ENCODE assay signal across 7 cellular contexts in genomic region chr7:107874605-107875446, GRCh38. TPM values are rescaled to one million over a fixed set of nuclear protein-coding genes. Genes with fewer than 3 reads are reported as not detected.
DNase-seq lines count a peak whose midpoint lies in the region; ATAC-seq, FAIRE-seq and TF ChIP-seq lines count a peak whose summit lies in the region.

No MANE protein-coding gene starts in this region.

- peak; percentile 79 for DNase-seq in DMS79 treated with DMSO at 0.1 percent for 48 hours (lab: John Stamatoyannopoulos, UW)
- peak; percentile 74 for DNase-seq in LoVo (ENCODE audit: low spot score)
- DNase-seq in RWPE1 (ENCODE audit: low spot score) = peak; percentile 57
- DNase-seq in MCF 10A (ENCODE audit: unreplicated experiment) = peak; percentile 76
- DNase-seq in kidney = no peak
- peak; percentile 34 to 41 for DNase-seq in stimulated activated naive CD8-positive, alpha-beta T cell treated with anti-CD3 and anti-CD28 coated beads, Interleukin-15, amount 100 ng/mL, for 72 hours

- no TSS peak for BruUV-seq in MCF 10A (replicated peaks; lab: Mats Ljungman, UMichigan)

- no peak overlapping the region for H3K27ac Mint-ChIP-seq in MCF 10A (ENCODE audit: low read depth, unreplicated experiment)
- H3K27ac Mint-ChIP-seq in stimulated activated naive CD8-positive, alpha-beta T cell treated with anti-CD3 and anti-CD28 coated beads, Interleukin-15, amount 100 ng/mL, for 72 hours = no peak overlapping the region

- POLR2A ChIA-PET in RWPE1 (lab: Yijun Ruan, JAX; ENCODE audit: low non-redundant PET) = no interaction called here
- POLR2A ChIA-PET in MCF 10A (lab: Yijun Ruan, JAX) = interaction anchor here (1.0 to 6.6 kb wide), 4 partner anchors 14 to 142 kb away, joined by 3 to 93 read pairs (median 4); partner anchors contain the start of genes CBLL1 and DLD

- no peaks in the 10 kb centered on the region for H3K36me3 Mint-ChIP-seq in MCF 10A (ENCODE audit: insufficient read depth, unreplicated experiment)

- peak; percentile 71 for ATAC-seq in GM21423 (IDR thresholded peaks at IDR 0.05; ENCODE audit: unreplicated experiment)
- ATAC-seq in stimulated activated naive CD8-positive, alpha-beta T cell treated with anti-CD3 and anti-CD28 coated beads, Interleukin-15, amount 100 ng/mL, for 72 hours = peak; percentile 80

- H3K9me3 ChIP-seq in kidney (ENCODE audit: control insufficient read depth in 1 of 2, low read length in 2 of 2) = no peaks in the 10 kb centered on the region

- H3K27ac ChIP-seq in RWPE1 = no peak overlapping the region
- no peak overlapping the region for H3K27ac ChIP-seq in kidney (ENCODE audit: low read depth in 2 of 2, low read length in 2 of 2)

- no peaks in the 10 kb centered on the region for H3K4me1 Mint-ChIP-seq in MCF 10A (ENCODE audit: insufficient read depth, unreplicated experiment)
- H3K4me1 Mint-ChIP-seq in stimulated activated naive CD8-positive, alpha-beta T cell treated with anti-CD3 and anti-CD28 coated beads, Interleukin-15, amount 100 ng/mL, for 72 hours = peaks cover 22% of the 10 kb centered on the region

- H3K4me1 ChIP-seq in kidney (ENCODE audit: control insufficient read depth in 1 of 2, insufficient read depth in 1 of 2, low read depth in 1 of 2, low read length in 2 of 2) = no peaks in the 10 kb centered on the region

- TF ChIP-seq CTCF in RWPE1 (conservative IDR thresholded peaks at IDR 0.05; ENCODE audit: low read depth) (peak; percentile 85), MCF 10A (IDR thresholded peaks at IDR 0.05; ENCODE audit: unreplicated experiment) (peak; percentile 66), kidney (IDR thresholded peaks at IDR 0.05; ENCODE audit: borderline replicate concordance, extremely low read depth, insufficient read depth) (peak; percentile 79)

- intact Hi-C loops in MCF 10A (cut with micrococcal nuclease) = loop anchor here (1.0 to 5.0 kb wide), 5 partner anchors 132 to 1083 kb away; no protein-coding TSS in a partner anchor
- intact Hi-C loops in kidney (cut with DNase I) = loop anchor here (10.0 kb wide), 1 partner anchor 130 kb away; the partner anchor contains the start of gene CBLL1

- CTCF ChIA-PET in RWPE1 (lab: Yijun Ruan, JAX) = interaction anchor here (0.5 to 1.0 kb wide), 19 partner anchors 10 to 1082 kb away, joined by 3 to 6 read pairs (median 3); partner anchors contain the start of genes CBLL1, DLD and SLC26A3
- CTCF ChIA-PET in MCF 10A (lab: Yijun Ruan, JAX) = interaction anchor here (0.6 to 10.8 kb wide), 33 partner anchors 10 to 758 kb away, joined by 3 to 227 read pairs (median 4); partner anchors contain the start of gene CBLL1

- no peak overlapping the region for H3K4me3 Mint-ChIP-seq in MCF 10A (ENCODE audit: unreplicated experiment)
- H3K4me3 Mint-ChIP-seq in stimulated activated naive CD8-positive, alpha-beta T cell treated with anti-CD3 and anti-CD28 coated beads, Interleukin-15, amount 100 ng/mL, for 72 hours = no peak overlapping the region

- no peak overlapping the region for H3K4me3 ChIP-seq in kidney (ENCODE audit: low read length in 2 of 2)

- H3K9ac ChIP-seq in kidney (ENCODE audit: low read length in 2 of 2) = no peak overlapping the region

- H3K27me3 Mint-ChIP-seq in MCF 10A (ENCODE audit: insufficient read depth, unreplicated experiment) = peaks cover 22% of the 10 kb centered on the region
- H3K27me3 Mint-ChIP-seq in stimulated activated naive CD8-positive, alpha-beta T cell treated with anti-CD3 and anti-CD28 coated beads, Interleukin-15, amount 100 ng/mL, for 72 hours = no peaks in the 10 kb centered on the region

- H3K9me3 Mint-ChIP-seq in MCF 10A (ENCODE audit: unreplicated experiment) = no peaks in the 10 kb centered on the region
- no peaks in the 10 kb centered on the region for H3K9me3 Mint-ChIP-seq in stimulated activated naive CD8-positive, alpha-beta T cell treated with anti-CD3 and anti-CD28 coated beads, Interleukin-15, amount 100 ng/mL, for 72 hours

- peak; percentile 25 for FAIRE-seq in kidney (lab: Jason Lieb, UNC)

- H3K36me3 ChIP-seq in kidney (ENCODE audit: control insufficient read depth in 1 of 2, insufficient read depth in 2 of 2, low read length in 2 of 2) = no peaks in the 10 kb centered on the region

RNA-seq across cellular contexts. Expression of gene DLD, which starts 16.2 kb away (rescaled TPM):
- 83.0 and 85.7 TPM in 2 replicates for total RNA-seq in MCF 10A (2022)
- 78.6 TPM for total RNA-seq in kidney
- polyA plus RNA-seq in kidney (ENCODE audit: insufficient read depth, low read depth, low replicate concordance) = 153 TPM
